ENCODE assay signal across 9 cellular contexts in genomic region chr10:35386594-35387174, GRCh38. TPM values are rescaled to one million over a fixed set of nuclear protein-coding genes. Genes with fewer than 3 reads are reported as not detected.
DNase-seq lines count a peak whose midpoint lies in the region; ATAC-seq and TF ChIP-seq lines count a peak whose summit lies in the region.
"Had no signal": no experiment of that assay in that cellular context is flagged by ENCODE, and none has a peak within 500 bp of the region (broad histone marks: within the 10 kb centered on the region; RNA-seq: fewer than 3 reads in every experiment).

No MANE protein-coding gene starts in this region.

- H3K9me2 ChIP-seq in PC-3 (replicated peaks; ENCODE audit: low read length) = no peaks in the 10 kb centered on the region

- H3K36me3 ChIP-seq in PC-3 (ENCODE audit: low read depth, low read length) = peaks cover 22% of the 10 kb centered on the region
- no peaks in the 10 kb centered on the region for H3K36me3 ChIP-seq in psoas muscle (ENCODE audit: insufficient read depth in 1 of 2, low read depth in 1 of 2)
- no peaks in the 10 kb centered on the region for H3K36me3 ChIP-seq in WERI-Rb-1
- H3K36me3 ChIP-seq: ovary had no signal

- TF ChIP-seq CTCF in PC-3 (conservative IDR thresholded peaks at IDR 0.05; ENCODE audit: low read depth, low read length) (no peak), psoas muscle (IDR thresholded peaks at IDR 0.05) (no peak), WERI-Rb-1 (IDR thresholded peaks at IDR 0.05; ENCODE audit: low read depth, low read length) (no peak)

- H3F3A ChIP-seq in PC-3 (ENCODE audit: low read length, unreplicated experiment) = peaks cover 8% of the 10 kb centered on the region

- H3K79me2 ChIP-seq in PC-3 (ENCODE audit: low read length) = peaks cover 97% of the 10 kb centered on the region

- no peak for ATAC-seq in PC-3
- no peak for ATAC-seq in psoas muscle
- ATAC-seq in HG03432 (IDR thresholded peaks at IDR 0.05; ENCODE audit: unreplicated experiment) = no peak

- WGBS in psoas muscle, 3 donors = 49 to 62% (median 51%) methylated on average over 5 of the region's 5 CpGs

- H4K20me1 ChIP-seq in PC-3 (ENCODE audit: low read length) = peaks cover 19% of the 10 kb centered on the region

- DNase-seq in DMS79 treated with DMSO at 0.1 percent for 48 hours (lab: John Stamatoyannopoulos, UW) (peak; percentile 29), DMS79 (lab: John Stamatoyannopoulos, UW) (no peak), PC-3 (peak; percentile 63), epithelial cell of prostate (ENCODE audit: low read depth, low spot score) (no peak), psoas muscle (no peak), Ammon's horn (ENCODE audit: low spot score) (no peak), WERI-Rb-1 (no peak)

- H3K27me3 ChIP-seq in PC-3 (ENCODE audit: low read length) (no peaks in the 10 kb centered on the region), psoas muscle (ENCODE audit: insufficient read depth in 3 of 3, low read length in 2 of 3) (no peaks in the 10 kb centered on the region), WERI-Rb-1 (ENCODE audit: insufficient read depth, low read depth, severe bottlenecking) (no peaks in the 10 kb centered on the region)
- H3K27me3 ChIP-seq: ovary had no signal

- BruUV-seq in PC-3 (replicated peaks; lab: Mats Ljungman, UMichigan) = no TSS peak

- H3K27ac ChIP-seq in PC-3 (ENCODE audit: low read length) (peak overlapping the region; percentile 3), epithelial cell of prostate (peak overlapping the region; percentile 53), psoas muscle (peak overlapping the region; percentile 65), WERI-Rb-1 (no peak overlapping the region)
- H3K27ac ChIP-seq: ovary had no signal

- H3K4me2 ChIP-seq in PC-3 (ENCODE audit: low read length) = no peak overlapping the region

- no peak overlapping the region for H3K4me3 ChIP-seq in PC-3 (ENCODE audit: low read length)
- H3K4me3 ChIP-seq in psoas muscle = no peak overlapping the region
- no peak overlapping the region for H3K4me3 ChIP-seq in WERI-Rb-1 (ENCODE audit: low read depth, low read length)
- H3K4me3 ChIP-seq: ovary had no signal

- CTCF ChIA-PET in PC-3 (lab: Charles Lee) = no interaction called here

- no peak overlapping the region for H3K9ac ChIP-seq in PC-3 (ENCODE audit: low read length)

- H3K9me3 ChIP-seq in PC-3 (ENCODE audit: low read length) (peaks cover 21% of the 10 kb centered on the region), psoas muscle (peaks cover 11% of the 10 kb centered on the region), WERI-Rb-1 (ENCODE audit: severe bottlenecking) (peaks cover 10% of the 10 kb centered on the region)
- H3K9me3 ChIP-seq: ovary had no signal

- intact Hi-C loops in PC-3 (cut with micrococcal nuclease) = loop anchor here (1.0 to 5.0 kb wide), 3 partner anchors 49 to 161 kb away; partner anchors contain the start of gene CCNY
- intact Hi-C loops in psoas muscle (cut with DNase I) = no loop called here

- POLR2A ChIA-PET in PC-3 (lab: Charles Lee; ENCODE audit: unreplicated experiment) = no interaction called here

- peaks cover 42% of the 10 kb centered on the region for H3K4me1 ChIP-seq in PC-3 (ENCODE audit: insufficient read depth, low read length)
- peaks cover 29% of the 10 kb centered on the region for H3K4me1 ChIP-seq in psoas muscle

- H2AFZ ChIP-seq in PC-3 (ENCODE audit: low read length) = no peak overlapping the region

RNA-seq across cellular contexts. Expression of gene CCNY, which starts 50.4 kb away (rescaled TPM):
- total RNA-seq in PC-3 (2014; rRNA removed) = 145 and 146 TPM in 2 replicates
- 10 to 100 TPM; 47.0 to 55.8 (median 50.5) TPM for total RNA-seq in psoas muscle
- polyA plus RNA-seq in psoas muscle = 10 to 100 TPM; 21.2 to 40.8 (median 24.3) TPM

Comparison
In these comparisons a context has a peak if more than half of its experiments do, and no peak if none do; other contexts are left out.
1. DNase-seq: peak in DMS79 treated with DMSO at 0.1 percent for 48 hours (single experiment) and PC-3 (single experiment); none in DMS79 (single experiment), epithelial cell of prostate (single experiment), psoas muscle (0 of 2), Ammon's horn (single experiment) and WERI-Rb-1 (single experiment).